ENCODE assay signal across 15 cellular contexts in the genomic region with DNA sequence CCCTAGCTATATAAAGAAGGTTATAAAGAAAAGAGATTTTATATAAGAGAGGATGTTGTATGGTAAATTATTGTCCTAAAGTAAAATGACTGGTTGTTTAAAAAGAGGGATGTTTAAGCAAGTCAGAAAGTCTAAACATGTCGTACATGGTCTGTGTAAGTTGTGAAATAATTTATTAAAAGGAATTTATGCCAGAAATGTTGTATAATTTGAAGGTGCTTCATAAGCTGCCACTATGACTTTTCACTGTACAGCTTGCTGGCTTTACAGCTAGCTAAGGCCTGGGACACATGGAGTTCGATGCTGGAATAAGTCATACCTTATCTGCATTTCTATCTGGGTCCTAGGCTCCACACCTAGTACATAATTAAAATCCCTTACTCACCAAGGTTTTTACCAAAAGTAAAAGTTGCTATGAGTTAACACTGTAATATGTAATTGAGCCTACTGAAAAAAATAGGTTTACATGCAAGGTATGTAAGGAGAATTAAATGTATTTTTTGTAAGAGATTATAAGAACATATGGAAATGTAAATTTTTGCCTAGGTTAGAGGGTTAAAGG. TPM values are rescaled to one million over a fixed set of nuclear protein-coding genes. Genes with fewer than 3 reads are reported as not detected.
A peak's percentile ranks its signal among the peaks of the same experiment; 100 is the strongest.
DNase-seq lines count a peak whose midpoint lies in the region; ATAC-seq and TF ChIP-seq lines count a peak whose summit lies in the region.
"Had no signal": no experiment of that assay in that cellular context is flagged by ENCODE, and none has a peak within 500 bp of the region (broad histone marks: within the 10 kb centered on the region; RNA-seq: fewer than 3 reads in every experiment).

No MANE protein-coding gene starts in this region.

- peaks cover 22% of the 10 kb centered on the region for H3K36me3 ChIP-seq in GM23338 (ENCODE audit: insufficient read depth)
- H3K36me3 ChIP-seq in trophoblast cell (ENCODE audit: control insufficient read depth in 1 of 2, insufficient read depth in 2 of 2, low read length in 2 of 2): no peaks in the 10 kb centered on the region

- H3K36me3 Mint-ChIP-seq in GM23338 (ENCODE audit: low read depth): peaks cover 78% of the 10 kb centered on the region
- peaks cover 8% of the 10 kb centered on the region for H3K36me3 Mint-ChIP-seq in activated naive CD8-positive, alpha-beta T cell treated with anti-CD3 and anti-CD28 coated beads for 36 hours
- H3K36me3 Mint-ChIP-seq in stimulated activated effector memory CD8-positive, alpha-beta T cell treated with anti-CD3 and anti-CD28 coated beads, Interleukin-12 subunit alpha, Interleukin-12 subunit beta, amount 100 ng/mL, for 72 hours: peaks cover 75% of the 10 kb centered on the region

- no peak overlapping the region for H2BK12ac ChIP-seq in trophoblast cell (ENCODE audit: low read length)

- TF ChIP-seq CTCF in GM23338 (conservative IDR thresholded peaks at IDR 0.05; ENCODE audit: low read depth in 2 of 2) (no peak), astrocyte of the spinal cord (IDR thresholded peaks at IDR 0.05; ENCODE audit: low read depth, low read length) (no peak)

- no peak overlapping the region for H2AK5ac ChIP-seq in trophoblast cell (ENCODE audit: low read length)

- no peaks in the 10 kb centered on the region for H3K27me3 Mint-ChIP-seq in GM23338 (ENCODE audit: insufficient read depth, low read depth, poor library complexity)
- H3K27me3 Mint-ChIP-seq in activated naive CD8-positive, alpha-beta T cell treated with anti-CD3 and anti-CD28 coated beads for 36 hours: no peaks in the 10 kb centered on the region
- H3K27me3 Mint-ChIP-seq: IgD-negative memory B cell had no signal

- peaks cover 4% of the 10 kb centered on the region for H3K9me3 ChIP-seq in trophoblast cell (ENCODE audit: insufficient read depth, low read depth, low read length)

- H2BK5ac ChIP-seq in trophoblast cell (ENCODE audit: low read depth, low read length, poor library complexity): no peak overlapping the region

- no peak overlapping the region for H2AFZ ChIP-seq in GM23338
- H2AFZ ChIP-seq in trophoblast cell (ENCODE audit: insufficient read depth, low read length, poor library complexity): no peak overlapping the region

- H3K9ac ChIP-seq in trophoblast cell (ENCODE audit: low read length): no peak overlapping the region
- H3K9ac ChIP-seq: BLaER1 treated with 17β-estradiol and CSF1 and Interleukin-3, amounts not matched to agents 10 nM and 100 nM had no signal

- H4K8ac ChIP-seq in trophoblast cell (ENCODE audit: low read depth, low read length): no peak overlapping the region

- peaks cover 58% of the 10 kb centered on the region for H3K9me3 Mint-ChIP-seq in GM23338
- peaks cover 4% of the 10 kb centered on the region for H3K9me3 Mint-ChIP-seq in activated naive CD8-positive, alpha-beta T cell treated with anti-CD3 and anti-CD28 coated beads for 36 hours
- no peaks in the 10 kb centered on the region for H3K9me3 Mint-ChIP-seq in stimulated activated effector memory CD8-positive, alpha-beta T cell treated with anti-CD3 and anti-CD28 coated beads, Interleukin-12 subunit alpha, Interleukin-12 subunit beta, amount 100 ng/mL, for 72 hours

- no CpG with 5 or more reads among the region's 2 CpGs for WGBS in trophoblast cell (ENCODE audit: extremely low coverage, insufficient coverage, insufficient read length)

- H4K20me1 ChIP-seq in GM23338 (replicated peaks; ENCODE audit: insufficient read depth): no peaks in the 10 kb centered on the region
- H4K20me1 ChIP-seq: BLaER1 treated with 17β-estradiol and CSF1 and Interleukin-3, amounts not matched to agents 10 nM and 100 nM had no signal

- no peaks in the 10 kb centered on the region for H3K4me1 ChIP-seq in GM23338 (ENCODE audit: insufficient read depth)
- no peaks in the 10 kb centered on the region for H3K4me1 ChIP-seq in trophoblast cell (ENCODE audit: control insufficient read depth in 1 of 2, insufficient read depth in 2 of 2, low read length in 2 of 2)
- H3K4me1 ChIP-seq: SJSA1 had no signal

- no peaks in the 10 kb centered on the region for H3K4me1 Mint-ChIP-seq in GM23338
- H3K4me1 Mint-ChIP-seq in activated naive CD8-positive, alpha-beta T cell treated with anti-CD3 and anti-CD28 coated beads for 36 hours: no peaks in the 10 kb centered on the region
- no peaks in the 10 kb centered on the region for H3K4me1 Mint-ChIP-seq in stimulated activated effector memory CD8-positive, alpha-beta T cell treated with anti-CD3 and anti-CD28 coated beads, Interleukin-12 subunit alpha, Interleukin-12 subunit beta, amount 100 ng/mL, for 72 hours
- H3K4me1 Mint-ChIP-seq: IgD-negative memory B cell had no signal

- no peak for ATAC-seq in GM23338
- ATAC-seq in stimulated activated effector memory CD8-positive, alpha-beta T cell treated with anti-CD3 and anti-CD28 coated beads, Interleukin-12 subunit alpha, Interleukin-12 subunit beta, amount 100 ng/mL, for 72 hours: no peak

- no peak overlapping the region for H3K18ac ChIP-seq in trophoblast cell (ENCODE audit: low read length)

- no peaks in the 10 kb centered on the region for H3F3A ChIP-seq in GM23338 (replicated peaks; ENCODE audit: low read depth)

- 0 out of 2 replicates have a peak, but pooled peaks cover 3% of the 10 kb centered on the region for H3K9me2 ChIP-seq in GM23338 (ENCODE audit: insufficient read depth)

- no peak overlapping the region for H3K4me3 Mint-ChIP-seq in GM23338
- no peak overlapping the region for H3K4me3 Mint-ChIP-seq in activated naive CD8-positive, alpha-beta T cell treated with anti-CD3 and anti-CD28 coated beads for 36 hours
- no peak overlapping the region for H3K4me3 Mint-ChIP-seq in stimulated activated effector memory CD8-positive, alpha-beta T cell treated with anti-CD3 and anti-CD28 coated beads, Interleukin-12 subunit alpha, Interleukin-12 subunit beta, amount 100 ng/mL, for 72 hours
- H3K4me3 Mint-ChIP-seq: IgD-negative memory B cell had no signal

- no peak overlapping the region; the same call in 1 of the 2 replicates for H3K4me3 ChIP-seq in GM23338
- no peak overlapping the region for H3K4me3 ChIP-seq in astrocyte of the spinal cord (ENCODE audit: low read depth, low read length)
- H3K4me3 ChIP-seq in trophoblast cell (ENCODE audit: low read depth, low read length): no peak overlapping the region
- H3K4me3 ChIP-seq: BLaER1 treated with 17β-estradiol and CSF1 and Interleukin-3, amounts not matched to agents 10 nM and 100 nM; SJSA1 had no signal

- no peak overlapping the region for H4K12ac ChIP-seq in trophoblast cell (ENCODE audit: low read depth, low read length)

- in situ Hi-C loops in astrocyte of the spinal cord (cut with HindIII; ENCODE audit: low sequenced_read_pairs): no loop called here

- no peak overlapping the region for H3K23ac ChIP-seq in trophoblast cell (ENCODE audit: low read length)

- H3K79me2 ChIP-seq in GM23338 (replicated peaks; ENCODE audit: insufficient read depth) (no peaks in the 10 kb centered on the region), trophoblast cell (ENCODE audit: control insufficient read depth, insufficient read depth, low read length, poor library complexity) (no peaks in the 10 kb centered on the region)

- H3K14ac ChIP-seq in trophoblast cell (ENCODE audit: low read length): no peak overlapping the region

- H3K4me2 ChIP-seq in GM23338 (no peak overlapping the region), trophoblast cell (ENCODE audit: low read length) (no peak overlapping the region)
- H3K4me2 ChIP-seq: BLaER1 treated with 17β-estradiol and CSF1 and Interleukin-3, amounts not matched to agents 10 nM and 100 nM had no signal

- H3K4ac ChIP-seq in trophoblast cell (ENCODE audit: low read depth, low read length): no peak overlapping the region

- DNase-seq in GM23338 (ENCODE audit: low spot score): peak; percentile 63
- peak; percentile 2 for DNase-seq in NCI-H1694 (lab: John Stamatoyannopoulos, UW)
- DNase-seq in astrocyte of the spinal cord (ENCODE audit: low read depth, low spot score): peak; percentile 12
- peak; percentile 6 to 68 for DNase-seq in trophoblast cell
- DNase-seq in activated naive CD8-positive, alpha-beta T cell treated with anti-CD3 and anti-CD28 coated beads for 36 hours: no peak
- no peak for DNase-seq in stimulated activated effector memory CD8-positive, alpha-beta T cell treated with anti-CD3 and anti-CD28 coated beads, Interleukin-12 subunit alpha, Interleukin-12 subunit beta, amount 100 ng/mL, for 72 hours (ENCODE audit: low spot score in 2 of 2)
- DNase-seq in NCI-H1105 (lab: John Stamatoyannopoulos, UW): no peak
- DNase-seq: DMS79, HCEC 1CT, NCI-H1048, NCI-H187 treated with DMSO at 0.1 percent for 48 hours, NCI-H510A had no signal

- H3K79me1 ChIP-seq in trophoblast cell (ENCODE audit: low read length): no peaks in the 10 kb centered on the region

- no peak overlapping the region for H4K91ac ChIP-seq in trophoblast cell (ENCODE audit: low read depth, low read length)

- H3K27ac Mint-ChIP-seq in GM23338: no peak overlapping the region
- no peak overlapping the region for H3K27ac Mint-ChIP-seq in activated naive CD8-positive, alpha-beta T cell treated with anti-CD3 and anti-CD28 coated beads for 36 hours
- no peak overlapping the region for H3K27ac Mint-ChIP-seq in stimulated activated effector memory CD8-positive, alpha-beta T cell treated with anti-CD3 and anti-CD28 coated beads, Interleukin-12 subunit alpha, Interleukin-12 subunit beta, amount 100 ng/mL, for 72 hours
- H3K27ac Mint-ChIP-seq: IgD-negative memory B cell had no signal

- H3K27ac ChIP-seq in GM23338 (ENCODE audit: low read depth) (no peak overlapping the region), trophoblast cell (ENCODE audit: low read depth, low read length) (no peak overlapping the region)
- H3K27ac ChIP-seq: BLaER1 treated with 17β-estradiol and CSF1 and Interleukin-3, amounts not matched to agents 10 nM and 100 nM; SJSA1 had no signal

- H3K27me3 ChIP-seq in GM23338 (ENCODE audit: insufficient read depth) (no peaks in the 10 kb centered on the region), trophoblast cell (ENCODE audit: insufficient read depth, low read length) (no peaks in the 10 kb centered on the region)
- H3K27me3 ChIP-seq: BLaER1 treated with 17β-estradiol and CSF1 and Interleukin-3, amounts not matched to agents 10 nM and 100 nM; SJSA1 had no signal

- H2BK120ac ChIP-seq in trophoblast cell (ENCODE audit: insufficient read depth, low read length, poor library complexity): no peak overlapping the region

TF ChIP-seq in GM23338, 12 proteins besides CTCF, POLR2A, EP300 and RAD21 (continues in another document):
- TF ChIP-seq JUNB (IDR thresholded peaks at IDR 0.05; ENCODE audit: unreplicated experiment) (no peak), STAT1 (IDR thresholded peaks at IDR 0.05; ENCODE audit: unreplicated experiment) (no peak), ZNF114 (CRISPR knock-in tag; IDR thresholded peaks at IDR 0.05) (no peak), CREB1 (CRISPR knock-in tag; IDR thresholded peaks at IDR 0.05; ENCODE audit: low read depth) (no peak)

RNA-seq across cellular contexts. Expression of a gene that starts 59.0 kb away (rescaled TPM):
- 11.5 and 13.6 TPM in 2 replicates for total RNA-seq in GM23338 (2014; rRNA removed; shearing (Covaris generic))
- polyA plus RNA-seq in GM23338 (2016; fragmentation: Nextera tagmentation; extraction: Ambion mirVana): 4.8 and 5.2 TPM in 2 replicates
- 14.7 and 14.8 TPM in 2 replicates for polyA plus RNA-seq in trophoblast cell (2013)
- 10 to 100 TPM; 11.5 to 12.4 TPM for total RNA-seq in activated naive CD8-positive, alpha-beta T cell treated with anti-CD3 and anti-CD28 coated beads for 36 hours

Comparison
In these comparisons a context has a peak if more than half of its experiments do, and no peak if none do; other contexts are left out.
1. DNase-seq: peak in GM23338 (single experiment), NCI-H1694 (single experiment), astrocyte of the spinal cord (single experiment) and trophoblast cell (2 of 2); none in activated naive CD8-positive, alpha-beta T cell treated with anti-CD3 and anti-CD28 coated beads for 36 hours (single experiment), stimulated activated effector memory CD8-positive, alpha-beta T cell treated with anti-CD3 and anti-CD28 coated beads, Interleukin-12 subunit alpha, Interleukin-12 subunit beta, amount 100 ng/mL, for 72 hours (0 of 2) and NCI-H1105 (single experiment).